Comparison of ENCODE assay signal across 8 cellular contexts in genomic region chr5:177302354-177303110, GRCh38.
A peak's percentile ranks its signal among the peaks of the same experiment; 100 is the strongest.
DNase-seq lines count a peak whose midpoint lies in the region; TF ChIP-seq lines count a peak whose summit lies in the region.

No MANE protein-coding gene starts in this region.

- no peak for TF ChIP-seq CTCF in parathyroid adenoma (IDR thresholded peaks at IDR 0.05)

- no peak overlapping the region for H3K27ac ChIP-seq in SK-N-MC
- peak overlapping the region; percentile 64 for H3K27ac ChIP-seq in parathyroid adenoma

- H3K27me3 ChIP-seq in parathyroid adenoma (ENCODE audit: control insufficient read depth, insufficient read depth, low read length) = no peaks in the 10 kb centered on the region

- peaks cover 20% of the 10 kb centered on the region for H3K36me3 ChIP-seq in SK-N-MC (ENCODE audit: insufficient read depth, low read length)
- no peaks in the 10 kb centered on the region for H3K36me3 ChIP-seq in parathyroid adenoma (ENCODE audit: control insufficient read depth, insufficient read depth, low read length)

- peak overlapping the region; percentile 99 for H2AFZ ChIP-seq in parathyroid adenoma

- H3K79me2 ChIP-seq in parathyroid adenoma = peaks cover 7% of the 10 kb centered on the region

- no peak for TF ChIP-seq POLR2A in erythroblast (IDR thresholded peaks at IDR 0.05; ENCODE audit: low read length)

- peaks cover 30% of the 10 kb centered on the region for H3K4me1 ChIP-seq in parathyroid adenoma

- peak overlapping the region; percentile 98 for H3K4me3 ChIP-seq in SK-N-MC
- H3K4me3 ChIP-seq in parathyroid adenoma (ENCODE audit: low read depth, low read length) = peak overlapping the region; percentile 77

- peak overlapping the region; percentile 89 for H3K4me2 ChIP-seq in parathyroid adenoma (ENCODE audit: low read length)

- no peaks in the 10 kb centered on the region for H3K9me3 ChIP-seq in SK-N-MC (ENCODE audit: low read depth, low read length)
- H3K9me3 ChIP-seq in parathyroid adenoma (ENCODE audit: control insufficient read depth, low read length) = no peaks in the 10 kb centered on the region

- peak overlapping the region; percentile 95 for H3K9ac ChIP-seq in SK-N-MC (ENCODE audit: insufficient read length)
- no peak overlapping the region for H3K9ac ChIP-seq in parathyroid adenoma

- DNase-seq in NCI-H82 (lab: John Stamatoyannopoulos, UW) = peak; percentile 37
- no peak for DNase-seq in NCI-H82 treated with DMSO at 0.1 percent for 48 hours (lab: John Stamatoyannopoulos, UW; ENCODE audit: unreplicated experiment)
- DNase-seq in SK-N-MC (ENCODE audit: low read depth, low spot score) = no peak
- peak; percentile 53 to 56 for DNase-seq in erythroblast (lab: John Stamatoyannopoulos, UW)
- DNase-seq in cortex of kidney (lab: John Stamatoyannopoulos, UW) = no peak
- DNase-seq in nucleus accumbens (lab: John Stamatoyannopoulos, UW) = no peak
- no peak for DNase-seq in NCI-H524 (lab: John Stamatoyannopoulos, UW)

Comparison
In these comparisons a context has a peak if more than half of its experiments do, and no peak if none do; other contexts are left out.
1. DNase-seq: peak in NCI-H82 (single experiment) and erythroblast (2 of 2); none in NCI-H82 treated with DMSO at 0.1 percent for 48 hours (single experiment), SK-N-MC (single experiment), cortex of kidney (single experiment), nucleus accumbens (0 of 56) and NCI-H524 (0 of 2).